ENCODE assay signal across 1 cellular context in genomic region chr6:32622545-32623401, GRCh38.
TF ChIP-seq lines count a peak whose summit lies in the region.

No MANE protein-coding gene starts in this region.

TF ChIP-seq in GM12878, 131 proteins besides CTCF, POLR2A, EP300 and RAD21 (continued from another document):
- peak; percentile 99 for TF ChIP-seq ATF2 (IDR thresholded peaks at IDR 0.05; ENCODE audit: low read length)
- TF ChIP-seq BHLHE40 (IDR thresholded peaks at IDR 0.05; ENCODE audit: borderline replicate concordance in 1 of 2, low read depth in 2 of 2, low read length in 1 of 2) = peak; percentile 54 to 61
- TF ChIP-seq MEF2A (IDR thresholded peaks at IDR 0.05; ENCODE audit: insufficient read depth, low read depth, low read length) = peak; percentile 84
- TF ChIP-seq ZNF384 (IDR thresholded peaks at IDR 0.05; ENCODE audit: borderline replicate concordance, low read depth, low read length) = peak; percentile 76
- peak; percentile 81 for TF ChIP-seq PML (IDR thresholded peaks at IDR 0.05; ENCODE audit: low read length)
- TF ChIP-seq RUNX3 (IDR thresholded peaks at IDR 0.05; ENCODE audit: low read length) = peak; percentile 100
